29 cellular contexts compared by ENCODE assay signal in genomic region chr1:118155106-118155505, GRCh38. TPM values are rescaled to one million over a fixed set of nuclear protein-coding genes. Genes with fewer than 3 reads are reported as not detected.
"Had no signal": no experiment of that assay in that cellular context is flagged by ENCODE, and none has a peak within 500 bp of the region (broad histone marks: within the 10 kb centered on the region; RNA-seq: fewer than 3 reads in every experiment).

No MANE protein-coding gene starts in this region.

- H3K4me3 ChIP-seq: esophagus squamous epithelium, heart right ventricle, left lung, ovary, psoas muscle, sigmoid colon, stomach, thyroid gland had no signal

- H3K9me3 ChIP-seq: esophagus squamous epithelium, heart right ventricle, left lung, ovary, psoas muscle, sigmoid colon, stomach, thyroid gland had no signal

- H3K27ac Mint-ChIP-seq: effector memory CD8-positive, alpha-beta T cell; naive thymus-derived CD8-positive, alpha-beta T cell; nephron progenitor cell; stimulated activated effector memory CD8-positive, alpha-beta T cell treated with anti-CD3 and anti-CD28 coated beads, Interleukin-12 subunit alpha, Interleukin-12 subunit beta, amount 100 ng/mL, for 72 hours; type B pancreatic cell had no signal

- H3K27me3 ChIP-seq: esophagus squamous epithelium, left lung, ovary, sigmoid colon, stomach, thyroid gland had no signal

- H3K36me3 Mint-ChIP-seq: naive thymus-derived CD8-positive, alpha-beta T cell; stimulated activated effector memory CD8-positive, alpha-beta T cell treated with anti-CD3 and anti-CD28 coated beads, Interleukin-12 subunit alpha, Interleukin-12 subunit beta, amount 100 ng/mL, for 72 hours; type B pancreatic cell had no signal

- H3K4me1 Mint-ChIP-seq: naive thymus-derived CD8-positive, alpha-beta T cell; stimulated activated effector memory CD8-positive, alpha-beta T cell treated with anti-CD3 and anti-CD28 coated beads, Interleukin-12 subunit alpha, Interleukin-12 subunit beta, amount 100 ng/mL, for 72 hours had no signal

- DNase-seq: cortex of kidney; effector memory CD8-positive, alpha-beta T cell; erythroblast; esophagus squamous epithelium; foreskin melanocyte; glutamatergic neuron; heart right ventricle; hippocampal formation; left cardiac atrium; left lung; mesenchymal stem cell; naive thymus-derived CD8-positive, alpha-beta T cell; nephron progenitor cell; nucleus accumbens; ovary; posterior cingulate gyrus; psoas muscle; right cardiac atrium; sigmoid colon; stimulated activated CD4-positive, alpha-beta T cell treated with anti-CD3 and anti-CD28 coated beads, Interleukin-2, amount 100 ng/mL, for 24 hours; stimulated activated CD4-positive, alpha-beta T cell treated with anti-CD3 and anti-CD28 coated beads, Interleukin-4, amount 100 ng/mL, for 24 hours; stimulated activated naive CD4-positive, alpha-beta T cell treated with Interleukin-2 at 50 U/mL for 16 hours; stomach; thyroid gland had no signal

- H3K4me3 Mint-ChIP-seq: effector memory CD8-positive, alpha-beta T cell; naive thymus-derived CD8-positive, alpha-beta T cell; nephron progenitor cell; stimulated activated effector memory CD8-positive, alpha-beta T cell treated with anti-CD3 and anti-CD28 coated beads, Interleukin-12 subunit alpha, Interleukin-12 subunit beta, amount 100 ng/mL, for 72 hours; type B pancreatic cell had no signal

- H3K4me1 ChIP-seq: heart right ventricle, left lung, psoas muscle, sigmoid colon, stomach had no signal

- H3K36me3 ChIP-seq: esophagus squamous epithelium, heart right ventricle, left lung, ovary, sigmoid colon, stomach, thyroid gland had no signal

- H3K27ac ChIP-seq: esophagus squamous epithelium, heart right ventricle, left lung, ovary, psoas muscle, sigmoid colon, stomach, thyroid gland had no signal

- H3K9me3 Mint-ChIP-seq: effector memory CD8-positive, alpha-beta T cell; naive thymus-derived CD8-positive, alpha-beta T cell; nephron progenitor cell; stimulated activated effector memory CD8-positive, alpha-beta T cell treated with anti-CD3 and anti-CD28 coated beads, Interleukin-12 subunit alpha, Interleukin-12 subunit beta, amount 100 ng/mL, for 72 hours; type B pancreatic cell had no signal

RNA-seq across cellular contexts. Expression of gene SPAG17, which starts 29.9 kb away (rescaled TPM):
- total RNA-seq: dermis microvascular lymphatic vessel endothelial cell; lung microvascular endothelial cell; myocyte; naive thymus-derived CD8-positive, alpha-beta T cell; sigmoid colon had no signal
